In the genomic region with DNA sequence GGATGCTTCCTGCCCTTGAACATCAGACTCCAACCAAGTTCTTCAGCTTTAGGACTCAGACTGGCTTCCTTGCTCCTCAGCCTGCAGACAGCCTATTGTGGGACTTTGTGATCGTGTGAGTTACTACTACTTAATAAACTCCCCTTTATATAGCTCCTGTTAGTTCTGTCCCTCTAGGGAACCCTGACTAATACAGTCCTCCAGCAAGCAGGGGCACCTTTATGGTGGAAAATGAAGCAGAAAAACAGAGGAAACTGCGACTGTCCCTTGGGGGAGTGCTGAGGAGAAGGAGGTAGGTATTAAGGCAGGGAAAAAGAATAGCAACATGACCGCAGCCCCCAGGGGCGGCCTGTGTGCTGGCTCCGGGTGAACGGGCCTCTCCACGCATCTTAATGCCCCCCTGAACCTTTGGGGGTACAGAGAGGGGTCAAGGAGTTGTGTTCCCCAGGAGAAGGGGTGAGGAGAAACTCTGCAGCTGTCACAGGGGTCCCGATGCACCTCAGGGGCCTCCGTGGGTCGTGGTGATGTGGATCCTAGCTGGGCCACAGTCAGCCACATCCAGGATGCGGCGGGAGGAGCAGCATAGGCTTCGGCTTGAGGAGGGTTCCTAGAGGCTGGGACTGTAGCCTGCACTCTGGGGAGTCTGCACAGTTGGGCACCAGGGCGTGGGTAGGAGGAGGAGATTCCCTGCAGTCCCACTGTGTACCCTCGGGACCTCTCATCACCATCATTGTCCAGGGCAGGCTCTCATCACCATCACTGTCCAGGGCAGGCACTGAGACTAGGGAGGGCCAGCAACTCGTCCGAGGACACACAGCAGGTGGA, we compare ENCODE assay signal across 15 cellular contexts. TPM values are rescaled to one million over a fixed set of nuclear protein-coding genes. Genes with fewer than 3 reads are reported as not detected.
DNase-seq lines count a peak whose midpoint lies in the region; ATAC-seq and TF ChIP-seq lines count a peak whose summit lies in the region.
"Had no signal": no experiment of that assay in that cellular context is flagged by ENCODE, and none has a peak within 500 bp of the region (broad histone marks: within the 10 kb centered on the region; RNA-seq: fewer than 3 reads in every experiment).

No MANE protein-coding gene starts in this region.

- peaks cover 5% of the 10 kb centered on the region; the same call in 1 of the 2 replicates for H4K20me1 ChIP-seq in Karpas-422 (ENCODE audit: insufficient read depth, low read depth, low read length)

- H4K8ac ChIP-seq in neuronal stem cell (ENCODE audit: low read depth, low read length): no peak overlapping the region

- H3K4ac ChIP-seq in neuronal stem cell (ENCODE audit: low read length): no peak overlapping the region

- peak overlapping the region; percentile 90 for H3K18ac ChIP-seq in neuronal stem cell (ENCODE audit: low read length)

- H4K91ac ChIP-seq in neuronal stem cell (ENCODE audit: low read depth, low read length, poor library complexity): peak overlapping the region; percentile 9

- H3K4me2 ChIP-seq in Karpas-422 (ENCODE audit: low read depth, low read length, poor library complexity, severe bottlenecking) (no peak overlapping the region), neuronal stem cell (ENCODE audit: insufficient read depth, low read length, poor library complexity, severe bottlenecking) (no peak overlapping the region)
- H3K4me2 ChIP-seq: A549 had no signal

- no peaks in the 10 kb centered on the region for H3K9me2 ChIP-seq in Karpas-422 (replicated peaks; ENCODE audit: insufficient read depth, low read length)

- H3K4me3 ChIP-seq in H7 (ENCODE audit: insufficient read depth, low read depth, low read length) (no peak overlapping the region), Karpas-422 (ENCODE audit: low read length) (no peak overlapping the region), neuronal stem cell (ENCODE audit: low read length in 2 of 2) (no peak overlapping the region), psoas muscle (no peak overlapping the region)
- H3K4me3 ChIP-seq: A549, GM12878, GM23248, HAP-1 had no signal

- no peak overlapping the region for H3K9ac ChIP-seq in Karpas-422 (ENCODE audit: low read length)
- no peak overlapping the region for H3K9ac ChIP-seq in neuronal stem cell (ENCODE audit: low read depth, low read length, poor library complexity)
- H3K9ac ChIP-seq: GM23248 had no signal

- peak overlapping the region; percentile 87 for H2BK5ac ChIP-seq in neuronal stem cell (ENCODE audit: low read length)

- WGBS in neuronal stem cell (ENCODE audit: extremely low coverage in 2 of 2, insufficient read length in 2 of 2, insufficient replicate concordance in 1 of 2), 2 donors: no CpG with 5 or more reads among the region's 17 CpGs
- WGBS in psoas muscle, 3 donors: 74 to 78% (median 74%) methylated on average over 14 to 17 of the region's 17 CpGs

- no peak overlapping the region for H2AFZ ChIP-seq in Karpas-422 (ENCODE audit: low read length)
- no peak overlapping the region for H2AFZ ChIP-seq in neuronal stem cell (ENCODE audit: low read length)
- H2AFZ ChIP-seq: GM23248 had no signal

- no peak for ATAC-seq in GM21423 (IDR thresholded peaks at IDR 0.05; ENCODE audit: unreplicated experiment)
- no peak for ATAC-seq in psoas muscle
- ATAC-seq: A549, GM12878 had no signal

- TF ChIP-seq CTCF in psoas muscle (IDR thresholded peaks at IDR 0.05): no peak

- H3K27ac ChIP-seq in Karpas-422 (ENCODE audit: low read length): no peak overlapping the region
- H3K27ac ChIP-seq in neuronal stem cell (replicated peaks; ENCODE audit: low read length): no peak overlapping the region
- no peak overlapping the region for H3K27ac ChIP-seq in psoas muscle
- H3K27ac ChIP-seq: A549, GM23248 had no signal

- H3K4me1 ChIP-seq in Karpas-422 (ENCODE audit: low read length) (peaks cover 13% of the 10 kb centered on the region), neuronal stem cell (ENCODE audit: control insufficient read depth in 2 of 2, insufficient read depth in 1 of 2, low read depth in 1 of 2, low read length in 2 of 2) (peaks cover 31 to 33% of the 10 kb centered on the region in 2 donors), psoas muscle (no peaks in the 10 kb centered on the region)
- H3K4me1 ChIP-seq: A549, HAP-1 had no signal

- H3K27me3 ChIP-seq in H7 (ENCODE audit: control insufficient read depth, insufficient read depth, low read length): no peaks in the 10 kb centered on the region
- H3K27me3 ChIP-seq in Karpas-422 (ENCODE audit: low read length): no peaks in the 10 kb centered on the region
- no peaks in the 10 kb centered on the region for H3K27me3 ChIP-seq in neuronal stem cell (ENCODE audit: control insufficient read depth in 3 of 3, insufficient read depth in 3 of 3, low read depth in 1 of 3, low read length in 3 of 3)
- H3K27me3 ChIP-seq in psoas muscle (ENCODE audit: insufficient read depth in 3 of 3, low read length in 2 of 3): peaks cover 0 to 52% (median 17%) of the 10 kb centered on the region in 3 donors

- H3K14ac ChIP-seq in neuronal stem cell (ENCODE audit: low read length): no peak overlapping the region

- DNase-seq in H7: peak; percentile 35
- peak; percentile 67 for DNase-seq in Karpas-422
- DNase-seq in neuronal stem cell (ENCODE audit: low spot score): no peak
- no peak for DNase-seq in psoas muscle
- DNase-seq in NCI-H2196 treated with DMSO at 0.1 percent for 48 hours (lab: John Stamatoyannopoulos, UW; ENCODE audit: unreplicated experiment): no peak
- DNase-seq: CD4-positive, CD25-positive, alpha-beta regulatory T cell; DMS53; GM23248; KG1 had no signal

- peak overlapping the region; percentile 78 for H2BK120ac ChIP-seq in neuronal stem cell (ENCODE audit: low read depth, low read length)

- peak overlapping the region; percentile 96 for H2BK12ac ChIP-seq in neuronal stem cell (ENCODE audit: low read length)

- peak overlapping the region; percentile 97 for H2BK15ac ChIP-seq in neuronal stem cell (ENCODE audit: low read length)

- intact Hi-C loops in psoas muscle (cut with DNase I): no loop called here

- H3K9me3 ChIP-seq in Karpas-422 (ENCODE audit: low read length) (no peaks in the 10 kb centered on the region), neuronal stem cell (replicated peaks in 1 of 2; ENCODE audit: control insufficient read depth in 2 of 2, insufficient read depth in 1 of 2, low read depth in 1 of 2, low read length in 2 of 2) (no peaks in the 10 kb centered on the region), psoas muscle (no peaks in the 10 kb centered on the region)
- H3K9me3 ChIP-seq: A549, HAP-1 had no signal

- H3K79me1 ChIP-seq in neuronal stem cell (ENCODE audit: low read depth, low read length): no peaks in the 10 kb centered on the region

- no peaks in the 10 kb centered on the region for H3K79me2 ChIP-seq in Karpas-422 (ENCODE audit: low read length)

- H2AK5ac ChIP-seq in neuronal stem cell (ENCODE audit: low read depth, low read length): peak overlapping the region; percentile 96

- H3K23ac ChIP-seq in neuronal stem cell (ENCODE audit: low read depth, low read length, poor library complexity): peak overlapping the region; percentile 56

- H3K36me3 ChIP-seq in H7 (replicated peaks; ENCODE audit: control insufficient read depth, insufficient read depth, low read length) (no peaks in the 10 kb centered on the region), Karpas-422 (ENCODE audit: insufficient read depth, low read length) (no peaks in the 10 kb centered on the region), neuronal stem cell (replicated peaks in 1 of 2; ENCODE audit: control insufficient read depth in 2 of 2, insufficient read depth in 2 of 2, low read length in 2 of 2) (no peaks in the 10 kb centered on the region), psoas muscle (ENCODE audit: insufficient read depth in 1 of 2, low read depth in 1 of 2) (no peaks in the 10 kb centered on the region)
- H3K36me3 ChIP-seq: HAP-1 had no signal

RNA-seq across cellular contexts. Expression of gene SHISAL1, which starts 34.3 kb away (rescaled TPM):
- 1.3 and 2.9 TPM in 2 replicates for total RNA-seq in H7 (2014; rRNA removed; shearing (Covaris generic))
- total RNA-seq in Karpas-422 (2014; rRNA removed; shearing (Covaris generic); ENCODE audit: low replicate concordance): not detected in 2 replicates
- polyA plus RNA-seq in neuronal stem cell (2013, experiment 1 of 2): 3.6 TPM
- polyA plus RNA-seq in neuronal stem cell (2013, experiment 2 of 2): 3.6 TPM
- under 1 TPM in 3 of 4 donors, not detected in 1; 0.05 to 0.24 (median 0.11) TPM for total RNA-seq in psoas muscle
- polyA plus RNA-seq in psoas muscle: under 1 TPM; 0.01 to 0.08 (median 0.04) TPM
- total RNA-seq: CD4-positive, CD25-positive, alpha-beta regulatory T cell; GM12878; HT-29 had no signal
- polyA plus RNA-seq: CD4-positive, CD25-positive, alpha-beta regulatory T cell; GM12878; IgD-negative memory B cell had no signal

Comparison
In these comparisons a context has a peak if more than half of its experiments do, and no peak if none do; other contexts are left out.
1. DNase-seq: peak in H7 (single experiment) and Karpas-422 (single experiment); none in neuronal stem cell (single experiment), psoas muscle (0 of 2) and NCI-H2196 treated with DMSO at 0.1 percent for 48 hours (single experiment).